ENCODE assay signal across 15 cellular contexts in genomic region chr15:74060251-74060650, GRCh38. TPM values are rescaled to one million over a fixed set of nuclear protein-coding genes. Genes with fewer than 3 reads are reported as not detected.
DNase-seq lines count a peak whose midpoint lies in the region; ATAC-seq and TF ChIP-seq lines count a peak whose summit lies in the region.
"Had no signal": no experiment of that assay in that cellular context is flagged by ENCODE, and none has a peak within 500 bp of the region (broad histone marks: within the 10 kb centered on the region; RNA-seq: fewer than 3 reads in every experiment).

No MANE protein-coding gene starts in this region.

- no peak overlapping the region for H3K9ac ChIP-seq in neural progenitor cell
- H3K9ac ChIP-seq in mammary epithelial cell (ENCODE audit: insufficient read depth, low read length): no peak overlapping the region
- H3K9ac ChIP-seq: BLaER1 had no signal

- dilution Hi-C loops in mammary epithelial cell (cut with HindIII; ENCODE audit: low sequenced_read_pairs): no loop called here

- no peaks in the 10 kb centered on the region for H3K36me3 ChIP-seq in neural progenitor cell
- no peaks in the 10 kb centered on the region for H3K36me3 ChIP-seq in mammary epithelial cell (ENCODE audit: insufficient read depth, low read length)
- H3K36me3 ChIP-seq: BLaER1 had no signal

- intact Hi-C loops in posterior vena cava (cut with DNase I) (no loop called here), mammary epithelial cell (cut with micrococcal nuclease) (no loop called here)

- H3K79me2 ChIP-seq in neural progenitor cell (ENCODE audit: low read depth): no peaks in the 10 kb centered on the region
- no peaks in the 10 kb centered on the region for H3K79me2 ChIP-seq in mammary epithelial cell (ENCODE audit: insufficient read depth, low read length)

- peak overlapping the region; percentile 23 for H3K4me3 Mint-ChIP-seq in T-helper 1 cell treated with Interleukin-12 subunit alpha and Interleukin-12 subunit beta and Interleukin-4 antibody, amounts not matched to agents 30 μg/mL and 1 μg/mL, for 36 hours
- H3K4me3 Mint-ChIP-seq in activated naive CD8-positive, alpha-beta T cell treated with anti-CD3 and anti-CD28 coated beads, Interleukin-2, amount 10 ng/mL, durations not matched to agents 7 days and 5 days: peak overlapping the region; percentile 59
- no peak overlapping the region for H3K4me3 Mint-ChIP-seq in activated naive CD8-positive, alpha-beta T cell treated with anti-CD3 and anti-CD28 coated beads, Interleukin-2, amount 50 U/mL, for 24 hours
- no peak overlapping the region for H3K4me3 Mint-ChIP-seq in neural progenitor cell
- H3K4me3 Mint-ChIP-seq: HFFc6 had no signal

- TF ChIP-seq CTCF in neural progenitor cell (IDR thresholded peaks at IDR 0.05): no peak
- no peak for TF ChIP-seq CTCF in mammary epithelial cell (conservative IDR thresholded peaks at IDR 0.05 in 1 of 2, IDR thresholded peaks at IDR 0.05 in 1 of 2; ENCODE audit: extremely low read depth in 1 of 2, insufficient read depth in 1 of 2, low read depth in 1 of 2, low read length in 2 of 2)

- H3K9me3 Mint-ChIP-seq in T-helper 1 cell treated with Interleukin-12 subunit alpha and Interleukin-12 subunit beta and Interleukin-4 antibody, amounts not matched to agents 30 μg/mL and 1 μg/mL, for 36 hours: no peaks in the 10 kb centered on the region
- peaks cover 2% of the 10 kb centered on the region for H3K9me3 Mint-ChIP-seq in activated naive CD8-positive, alpha-beta T cell treated with anti-CD3 and anti-CD28 coated beads, Interleukin-2, amount 10 ng/mL, durations not matched to agents 7 days and 5 days
- no peaks in the 10 kb centered on the region for H3K9me3 Mint-ChIP-seq in activated naive CD8-positive, alpha-beta T cell treated with anti-CD3 and anti-CD28 coated beads, Interleukin-2, amount 50 U/mL, for 24 hours
- no peaks in the 10 kb centered on the region for H3K9me3 Mint-ChIP-seq in neural progenitor cell
- H3K9me3 Mint-ChIP-seq: HFFc6 had no signal

- H3F3A ChIP-seq in neural progenitor cell (ENCODE audit: low read depth): no peaks in the 10 kb centered on the region

- H3K9me3 ChIP-seq in neural progenitor cell (ENCODE audit: low read depth) (no peaks in the 10 kb centered on the region), mammary epithelial cell (replicated peaks; ENCODE audit: insufficient read depth, low read length) (no peaks in the 10 kb centered on the region)
- H3K9me3 ChIP-seq: BLaER1 had no signal

- no peaks in the 10 kb centered on the region for H3K4me1 ChIP-seq in neural progenitor cell
- no peaks in the 10 kb centered on the region for H3K4me1 ChIP-seq in mammary epithelial cell (ENCODE audit: insufficient read depth, low read length)

- WGBS in mammary epithelial cell (ENCODE audit: low coverage, missing lambda C conversion rate): 56% methylated on average over 6 of the region's 6 CpGs

- no TSS peak for BruUV-seq in mammary epithelial cell (replicated peaks; lab: Mats Ljungman, UMichigan)

- H2AFZ ChIP-seq in neural progenitor cell (replicated peaks): no peak overlapping the region
- no peak overlapping the region for H2AFZ ChIP-seq in mammary epithelial cell (ENCODE audit: low read depth, low read length)

- no peak overlapping the region for H3K27ac ChIP-seq in neural progenitor cell
- no peak overlapping the region for H3K27ac ChIP-seq in mammary epithelial cell (ENCODE audit: insufficient read depth, low read depth, low read length)
- H3K27ac ChIP-seq: 22Rv1, BLaER1 had no signal

- ATAC-seq in activated naive CD8-positive, alpha-beta T cell treated with anti-CD3 and anti-CD28 coated beads, Interleukin-2, amount 10 ng/mL, durations not matched to agents 7 days and 5 days (ENCODE audit: low read depth): no peak
- no peak for ATAC-seq in activated naive CD8-positive, alpha-beta T cell treated with anti-CD3 and anti-CD28 coated beads, Interleukin-2, amount 50 U/mL, for 24 hours

- in situ Hi-C loops in mammary epithelial cell (cut with MboI; ENCODE audit: low sequenced_read_pairs in 2 of 2): loop anchor here in 1 of 2 donors (10.0 kb wide), 1 partner anchor 245 kb away; no protein-coding TSS in a partner anchor

- peaks cover 8% of the 10 kb centered on the region for H3K4me1 Mint-ChIP-seq in T-helper 1 cell treated with Interleukin-12 subunit alpha and Interleukin-12 subunit beta and Interleukin-4 antibody, amounts not matched to agents 30 μg/mL and 1 μg/mL, for 36 hours (ENCODE audit: low read depth)
- peaks cover 20% of the 10 kb centered on the region for H3K4me1 Mint-ChIP-seq in activated naive CD8-positive, alpha-beta T cell treated with anti-CD3 and anti-CD28 coated beads, Interleukin-2, amount 10 ng/mL, durations not matched to agents 7 days and 5 days
- peaks cover 12% of the 10 kb centered on the region for H3K4me1 Mint-ChIP-seq in activated naive CD8-positive, alpha-beta T cell treated with anti-CD3 and anti-CD28 coated beads, Interleukin-2, amount 50 U/mL, for 24 hours
- H3K4me1 Mint-ChIP-seq in neural progenitor cell: no peaks in the 10 kb centered on the region

- H4K20me1 ChIP-seq in neural progenitor cell (ENCODE audit: low read depth) (no peaks in the 10 kb centered on the region), mammary epithelial cell (ENCODE audit: insufficient read depth, low read length) (no peaks in the 10 kb centered on the region)
- H4K20me1 ChIP-seq: BLaER1 had no signal

- H3K36me3 Mint-ChIP-seq in T-helper 1 cell treated with Interleukin-12 subunit alpha and Interleukin-12 subunit beta and Interleukin-4 antibody, amounts not matched to agents 30 μg/mL and 1 μg/mL, for 36 hours (ENCODE audit: low read depth): peaks cover 9% of the 10 kb centered on the region
- peaks cover 5% of the 10 kb centered on the region for H3K36me3 Mint-ChIP-seq in activated naive CD8-positive, alpha-beta T cell treated with anti-CD3 and anti-CD28 coated beads, Interleukin-2, amount 10 ng/mL, durations not matched to agents 7 days and 5 days
- H3K36me3 Mint-ChIP-seq in activated naive CD8-positive, alpha-beta T cell treated with anti-CD3 and anti-CD28 coated beads, Interleukin-2, amount 50 U/mL, for 24 hours (ENCODE audit: low read depth): peaks cover 6% of the 10 kb centered on the region
- no peaks in the 10 kb centered on the region for H3K36me3 Mint-ChIP-seq in neural progenitor cell

- no peak overlapping the region for H3K4me3 ChIP-seq in neural progenitor cell
- H3K4me3 ChIP-seq in mammary epithelial cell (replicated peaks in 1 of 3; ENCODE audit: insufficient read depth in 1 of 3, low read depth in 2 of 3, low read length in 3 of 3): no peak overlapping the region
- H3K4me3 ChIP-seq: BLaER1 had no signal

- H3K27me3 Mint-ChIP-seq in T-helper 1 cell treated with Interleukin-12 subunit alpha and Interleukin-12 subunit beta and Interleukin-4 antibody, amounts not matched to agents 30 μg/mL and 1 μg/mL, for 36 hours (ENCODE audit: low read depth): no peaks in the 10 kb centered on the region
- peaks cover 3% of the 10 kb centered on the region for H3K27me3 Mint-ChIP-seq in activated naive CD8-positive, alpha-beta T cell treated with anti-CD3 and anti-CD28 coated beads, Interleukin-2, amount 10 ng/mL, durations not matched to agents 7 days and 5 days
- peaks cover 3% of the 10 kb centered on the region for H3K27me3 Mint-ChIP-seq in activated naive CD8-positive, alpha-beta T cell treated with anti-CD3 and anti-CD28 coated beads, Interleukin-2, amount 50 U/mL, for 24 hours
- peaks cover 6% of the 10 kb centered on the region for H3K27me3 Mint-ChIP-seq in neural progenitor cell (ENCODE audit: insufficient read depth, low read depth)

- DNase-seq in T-helper 1 cell (no peak), posterior vena cava (ENCODE audit: low spot score) (peak; percentile 48), foreskin melanocyte (no peak), neural progenitor cell (ENCODE audit: low spot score) (no peak), mammary epithelial cell (no peak)
- peak; percentile 27 for DNase-seq in activated naive CD8-positive, alpha-beta T cell treated with anti-CD3 and anti-CD28 coated beads, Interleukin-2, amount 10 ng/mL, durations not matched to agents 7 days and 5 days
- DNase-seq in activated naive CD8-positive, alpha-beta T cell treated with anti-CD3 and anti-CD28 coated beads, Interleukin-2, amount 50 U/mL, for 24 hours: no peak
- DNase-seq: DMS53, HCEC 1CT, HFFc6 had no signal

- H3K27me3 ChIP-seq in neural progenitor cell (peaks cover 27% of the 10 kb centered on the region), mammary epithelial cell (ENCODE audit: insufficient read depth, low read length) (no peaks in the 10 kb centered on the region)
- H3K27me3 ChIP-seq: BLaER1 had no signal

- no peak overlapping the region for H3K4me2 ChIP-seq in neural progenitor cell
- H3K4me2 ChIP-seq in mammary epithelial cell (ENCODE audit: insufficient read depth, low read depth, low read length): no peak overlapping the region

- CTCF ChIA-PET in mammary epithelial cell (lab: Charles Lee; ENCODE audit: low non-redundant PET): no interaction called here

- POLR2A ChIA-PET in activated naive CD8-positive, alpha-beta T cell treated with anti-CD3 and anti-CD28 coated beads, Interleukin-2, amount 10 ng/mL, durations not matched to agents 7 days and 5 days (lab: Charles Lee): no interaction called here

- H3K27ac Mint-ChIP-seq in T-helper 1 cell treated with Interleukin-12 subunit alpha and Interleukin-12 subunit beta and Interleukin-4 antibody, amounts not matched to agents 30 μg/mL and 1 μg/mL, for 36 hours: no peak overlapping the region
- no peak overlapping the region for H3K27ac Mint-ChIP-seq in activated naive CD8-positive, alpha-beta T cell treated with anti-CD3 and anti-CD28 coated beads, Interleukin-2, amount 10 ng/mL, durations not matched to agents 7 days and 5 days
- no peak overlapping the region for H3K27ac Mint-ChIP-seq in activated naive CD8-positive, alpha-beta T cell treated with anti-CD3 and anti-CD28 coated beads, Interleukin-2, amount 50 U/mL, for 24 hours
- H3K27ac Mint-ChIP-seq in neural progenitor cell: no peak overlapping the region
- H3K27ac Mint-ChIP-seq: HFFc6 had no signal

RNA-seq across cellular contexts. Expression of gene GOLGA6A, which starts 22.1 kb away (rescaled TPM):
- under 1 TPM in 1 of 2 experiments, not detected in 1; 0.40 TPM for total RNA-seq in activated naive CD8-positive, alpha-beta T cell treated with anti-CD3 and anti-CD28 coated beads, Interleukin-2, amount 10 ng/mL, durations not matched to agents 7 days and 5 days
- total RNA-seq in posterior vena cava (under 1 TPM in 1 of 2 donors, not detected in 1; 0.24 TPM), neural progenitor cell (ENCODE audit: low replicate concordance) (0.04 and 0.59 TPM in 2 replicates), mammary epithelial cell (not detected)
- not detected for polyA plus RNA-seq in mammary epithelial cell
- not detected for polyA minus RNA-seq in mammary epithelial cell
- total RNA-seq: A673, H4, HFFc6 had no signal

Comparison
In these comparisons a context has a peak if more than half of its experiments do, and no peak if none do; other contexts are left out.
1. H3K4me3 Mint-ChIP-seq: peak in T-helper 1 cell treated with Interleukin-12 subunit alpha and Interleukin-12 subunit beta and Interleukin-4 antibody, amounts not matched to agents 30 μg/mL and 1 μg/mL, for 36 hours (single experiment) and activated naive CD8-positive, alpha-beta T cell treated with anti-CD3 and anti-CD28 coated beads, Interleukin-2, amount 10 ng/mL, durations not matched to agents 7 days and 5 days (single experiment); none in activated naive CD8-positive, alpha-beta T cell treated with anti-CD3 and anti-CD28 coated beads, Interleukin-2, amount 50 U/mL, for 24 hours (single experiment) and neural progenitor cell (single experiment).
2. DNase-seq: peak in activated naive CD8-positive, alpha-beta T cell treated with anti-CD3 and anti-CD28 coated beads, Interleukin-2, amount 10 ng/mL, durations not matched to agents 7 days and 5 days (single experiment) and posterior vena cava (single experiment); none in T-helper 1 cell (0 of 5), activated naive CD8-positive, alpha-beta T cell treated with anti-CD3 and anti-CD28 coated beads, Interleukin-2, amount 50 U/mL, for 24 hours (single experiment), foreskin melanocyte (single experiment), neural progenitor cell (single experiment) and mammary epithelial cell (single experiment).